In genomic region chr3:50270422-50270831, GRCh38 we compare ENCODE assay signal across 1 cellular context.
A peak's percentile ranks its signal among the peaks of the same experiment; 100 is the strongest.
TF ChIP-seq lines count a peak whose summit lies in the region.

No MANE protein-coding gene starts in this region.

TF ChIP-seq in HepG2, 621 proteins besides CTCF, POLR2A, EP300 and RAD21 (continued from another document and continues in another):
- TF ChIP-seq ZNF839 (CRISPR knock-in tag; IDR thresholded peaks at IDR 0.05; ENCODE audit: borderline replicate concordance) = no peak
- TF ChIP-seq ZNF788 (CRISPR knock-in tag; IDR thresholded peaks at IDR 0.05; ENCODE audit: borderline replicate concordance) = no peak; the same call in 1 of the 2 replicates
- TF ChIP-seq ELF4 (CRISPR knock-in tag; IDR thresholded peaks at IDR 0.05; ENCODE audit: borderline replicate concordance) = no peak
- no peak for TF ChIP-seq ZNF530 (CRISPR knock-in tag; IDR thresholded peaks at IDR 0.05; ENCODE audit: low read depth)
- TF ChIP-seq KAT2B (IDR thresholded peaks at IDR 0.05; ENCODE audit: borderline replicate concordance, low read depth, low read length) = no peak
- no peak for TF ChIP-seq ZNF709 (CRISPR knock-in tag; IDR thresholded peaks at IDR 0.05)
- TF ChIP-seq ZBTB4 (CRISPR knock-in tag; IDR thresholded peaks at IDR 0.05; ENCODE audit: borderline replicate concordance) = no peak
- TF ChIP-seq CENPX (CRISPR knock-in tag; IDR thresholded peaks at IDR 0.05) = no peak
- TF ChIP-seq ZFP62 (CRISPR knock-in tag; IDR thresholded peaks at IDR 0.05) = no peak
- TF ChIP-seq ZNF326 (CRISPR knock-in tag; IDR thresholded peaks at IDR 0.05; ENCODE audit: borderline replicate concordance) = no peak
- TF ChIP-seq ZFP82 (CRISPR knock-in tag; IDR thresholded peaks at IDR 0.05; ENCODE audit: borderline replicate concordance) = no peak
- no peak for TF ChIP-seq ZBTB8A (CRISPR knock-in tag; IDR thresholded peaks at IDR 0.05; ENCODE audit: borderline replicate concordance, low read depth)
- TF ChIP-seq SALL1 (CRISPR knock-in tag; IDR thresholded peaks at IDR 0.05) = no peak
- no peak for TF ChIP-seq LCORL (IDR thresholded peaks at IDR 0.05)
- TF ChIP-seq LCORL (CRISPR knock-in tag; IDR thresholded peaks at IDR 0.05) = 0 out of 2 replicates have a peak, but pooled peaks have one; percentile 19
- no peak for TF ChIP-seq CEBPB (IDR thresholded peaks at IDR 0.05; ENCODE audit: borderline replicate concordance, low read depth, low read length)
- TF ChIP-seq NFE2L2 (IDR thresholded peaks at IDR 0.05; ENCODE audit: low read length) = no peak
- TF ChIP-seq MAFK (conservative IDR thresholded peaks at IDR 0.05 in 1 of 2, IDR thresholded peaks at IDR 0.05 in 1 of 2; ENCODE audit: low read length in 2 of 2) = no peak
- TF ChIP-seq ZNF562 (CRISPR knock-in tag; IDR thresholded peaks at IDR 0.05; ENCODE audit: borderline replicate concordance) = no peak
- TF ChIP-seq LRRFIP1 (CRISPR knock-in tag; conservative IDR thresholded peaks at IDR 0.05) = no peak
- TF ChIP-seq ZFY (CRISPR knock-in tag; IDR thresholded peaks at IDR 0.05) = peak; percentile 13; the same call in 1 of the 2 replicates
- no peak for TF ChIP-seq ZNF879 (CRISPR knock-in tag; IDR thresholded peaks at IDR 0.05)
- no peak for TF ChIP-seq ZNF136 (CRISPR knock-in tag; IDR thresholded peaks at IDR 0.05; ENCODE audit: low read depth)
- TF ChIP-seq PHF20 (CRISPR knock-in tag; IDR thresholded peaks at IDR 0.05) = no peak
- TF ChIP-seq REST (IDR thresholded peaks at IDR 0.05; ENCODE audit: borderline replicate concordance in 1 of 2, low read depth in 1 of 2, low read length in 2 of 2) = no peak
- TF ChIP-seq BCLAF1 (IDR thresholded peaks at IDR 0.05) = no peak
- no peak for TF ChIP-seq MYC (CRISPR knock-in tag; IDR thresholded peaks at IDR 0.05; ENCODE audit: borderline replicate concordance)
- no peak for TF ChIP-seq PAXIP1 (CRISPR knock-in tag; conservative IDR thresholded peaks at IDR 0.05)
- TF ChIP-seq IRX3 (CRISPR knock-in tag; IDR thresholded peaks at IDR 0.05; ENCODE audit: borderline replicate concordance, low read depth) = no peak
- TF ChIP-seq ZNF570 (CRISPR knock-in tag; IDR thresholded peaks at IDR 0.05; ENCODE audit: borderline replicate concordance) = no peak
- peak; percentile 76 for TF ChIP-seq AGO2 (optimal IDR thresholded peaks at IDR 0.05; ENCODE audit: low read depth, low read length)
- TF ChIP-seq ZNF687 (CRISPR knock-in tag; IDR thresholded peaks at IDR 0.05) = 0 out of 2 replicates have a peak, but pooled peaks have one; percentile 41
- TF ChIP-seq MBNL3 (CRISPR knock-in tag; conservative IDR thresholded peaks at IDR 0.05) = no peak
- TF ChIP-seq ZNF639 (CRISPR knock-in tag; conservative IDR thresholded peaks at IDR 0.05) = no peak
- no peak for TF ChIP-seq HOXA9 (CRISPR knock-in tag; IDR thresholded peaks at IDR 0.05; ENCODE audit: borderline replicate concordance)
- TF ChIP-seq ATF7 (IDR thresholded peaks at IDR 0.05) = no peak
- 0 out of 2 replicates have a peak, but pooled peaks have one; percentile 8 for TF ChIP-seq ATF7 (CRISPR knock-in tag; IDR thresholded peaks at IDR 0.05)
- TF ChIP-seq ZNF33A (CRISPR knock-in tag; IDR thresholded peaks at IDR 0.05; ENCODE audit: borderline replicate concordance) = no peak
- TF ChIP-seq POLR2G (IDR thresholded peaks at IDR 0.05; ENCODE audit: low read depth, low read length) = peak; percentile 35; the same call in 1 of the 2 replicates
- TF ChIP-seq RFXAP (CRISPR knock-in tag; IDR thresholded peaks at IDR 0.05; ENCODE audit: borderline replicate concordance) = no peak
